11 cellular contexts compared by ENCODE assay signal in the genomic region with DNA sequence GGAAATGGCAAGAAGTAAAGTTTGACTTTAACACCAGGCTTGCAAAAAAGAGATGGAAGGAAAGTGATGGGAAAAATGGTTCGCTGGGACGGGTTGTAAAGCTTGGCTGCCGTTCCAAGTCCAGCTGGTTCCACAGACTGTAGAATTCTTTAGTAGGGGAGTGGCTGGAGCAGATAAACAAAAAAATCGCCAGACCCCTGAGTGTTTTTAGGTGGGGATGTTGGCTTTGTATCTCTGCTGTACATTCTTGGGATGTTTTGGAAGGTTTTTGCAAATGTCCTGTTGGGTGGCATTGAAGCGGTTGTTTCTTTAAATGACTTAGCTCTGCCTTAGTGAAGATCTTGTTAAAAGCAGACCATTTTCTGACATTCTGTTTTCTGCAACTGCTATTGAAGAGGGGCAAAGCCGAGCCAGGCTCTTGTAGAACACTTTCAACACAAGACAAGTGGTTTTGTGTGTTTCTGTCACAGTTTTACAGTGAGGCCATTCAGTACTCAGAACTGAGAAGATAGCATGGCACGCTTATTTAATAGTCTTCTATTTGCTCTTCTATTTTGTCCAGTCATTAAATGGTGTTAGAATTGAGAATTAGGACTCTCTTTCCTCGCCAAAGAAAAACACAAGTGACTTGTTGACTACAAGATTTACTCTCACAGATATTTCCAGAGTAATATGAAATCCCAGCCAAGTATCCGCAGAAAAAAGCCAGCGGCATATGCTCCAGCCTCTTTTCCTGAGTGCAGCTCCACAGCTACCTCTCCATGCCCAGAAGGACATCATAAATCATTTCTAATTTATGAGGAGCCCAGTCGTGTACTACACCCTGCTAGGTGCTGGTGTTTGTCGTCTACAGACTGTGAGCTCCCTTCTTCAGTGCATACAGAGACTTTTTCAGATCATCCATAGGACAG.
A peak's percentile ranks its signal among the peaks of the same experiment; 100 is the strongest.
DNase-seq lines count a peak whose midpoint lies in the region; ATAC-seq, FAIRE-seq and TF ChIP-seq lines count a peak whose summit lies in the region.
"Had no signal": no experiment of that assay in that cellular context is flagged by ENCODE, and none has a peak within 500 bp of the region (broad histone marks: within the 10 kb centered on the region; RNA-seq: fewer than 3 reads in every experiment).

No MANE protein-coding gene starts in this region.

- H3K79me2 ChIP-seq in HepG2 (ENCODE audit: insufficient read depth, low read length) = peaks cover 2% of the 10 kb centered on the region

- H3K27ac ChIP-seq in HepG2 (ENCODE audit: extremely low read length, insufficient read depth, low read length) (peak overlapping the region; percentile 98), right lobe of liver (no peak overlapping the region), esophagus muscularis mucosa (replicated peaks in 1 of 4) (peak overlapping the region; percentile 52 to 75 (median 64))

- H3K4me1 Mint-ChIP-seq in nephron = peaks cover 52% of the 10 kb centered on the region
- H3K4me1 Mint-ChIP-seq: B cell had no signal

- no peak overlapping the region for H2AFZ ChIP-seq in HepG2 (ENCODE audit: low read length)

- H3K9me3 ChIP-seq in HepG2 (ENCODE audit: low read length) = no peaks in the 10 kb centered on the region
- H3K9me3 ChIP-seq in right lobe of liver = no peaks in the 10 kb centered on the region
- no peaks in the 10 kb centered on the region for H3K9me3 ChIP-seq in esophagus muscularis mucosa

- BruUV-seq in HepG2 (replicated peaks; lab: Mats Ljungman, UMichigan) = no TSS peak

- H3K4me1 ChIP-seq in HepG2 (ENCODE audit: insufficient read depth, low read length) (peaks cover 61% of the 10 kb centered on the region), right lobe of liver (peaks cover 0 to 16% (median 0%) of the 10 kb centered on the region in 4 donors), esophagus muscularis mucosa (peaks cover 45 to 56% (median 49%) of the 10 kb centered on the region in 4 donors)

- H3K9ac ChIP-seq in HepG2 (ENCODE audit: insufficient read depth, low read depth, low read length) = peak overlapping the region; percentile 94

- peak overlapping the region; percentile 93 to 97 (median 96) for H3K27ac Mint-ChIP-seq in nephron
- H3K27ac Mint-ChIP-seq: B cell had no signal

- DNase-seq in HepG2 (ENCODE audit: low spot score) = peak; percentile 82
- no peak for DNase-seq in right lobe of liver
- DNase-seq in esophagus muscularis mucosa (ENCODE audit: extremely low spot score) = no peak
- DNase-seq in T-helper 1 cell = no peak
- DNase-seq in germinal center (ENCODE audit: low spot score) = no peak
- DNase-seq: activated T-cell treated with anti-CD3 and anti-CD28 coated beads, Interleukin-2, amount 50 U/mL, for 4 hours had no signal

- TF ChIP-seq EP300 in HepG2 (IDR thresholded peaks at IDR 0.05; ENCODE audit: low read depth in 2 of 2, low read length in 2 of 2) (peak in 1 of 2 experiments; percentile 51; a peak in 1 of 4 replicates), HepG2 (CRISPR knock-in tag; IDR thresholded peaks at IDR 0.05; ENCODE audit: borderline replicate concordance) (no peak), esophagus muscularis mucosa (IDR thresholded peaks at IDR 0.05) (no peak)

- in situ Hi-C loops in HepG2 (cut with HindIII; ENCODE audit: extremely low pct_ligation_motif_present, low pct_unique_long_range_greater_than_20kb) = no loop called here

- H4K20me1 ChIP-seq in HepG2 (ENCODE audit: insufficient read depth, low read length) = no peaks in the 10 kb centered on the region

- peak overlapping the region; percentile 45 for H3K4me2 ChIP-seq in HepG2 (ENCODE audit: low read depth, low read length)

- peak overlapping the region; percentile 8 to 59 (median 57) for H3K4me3 Mint-ChIP-seq in nephron
- H3K4me3 Mint-ChIP-seq: activated T-cell treated with anti-CD3 and anti-CD28 coated beads, Interleukin-2, amount 50 U/mL, for 4 hours; B cell had no signal

- H3K36me3 Mint-ChIP-seq in nephron (ENCODE audit: low read depth) = no peaks in the 10 kb centered on the region

- CTCF ChIA-PET in HepG2 (lab: Yijun Ruan, JAX; ENCODE audit: low intra/inter-chr PET ratio, low total read pairs) = no interaction called here

- H3K36me3 ChIP-seq in HepG2 (replicated peaks in 1 of 2; ENCODE audit: control insufficient read depth in 1 of 2, insufficient read depth in 2 of 2, low read length in 2 of 2) (no peaks in the 10 kb centered on the region), right lobe of liver (no peaks in the 10 kb centered on the region), esophagus muscularis mucosa (no peaks in the 10 kb centered on the region)

- H3K9me3 Mint-ChIP-seq in nephron = no peaks in the 10 kb centered on the region
- H3K9me3 Mint-ChIP-seq: activated T-cell treated with anti-CD3 and anti-CD28 coated beads, Interleukin-2, amount 50 U/mL, for 4 hours had no signal

- POLR2A ChIA-PET in HepG2 (lab: Yijun Ruan, JAX) = interaction anchor here (0.6 to 4.6 kb wide), 5 partner anchors 15 to 100 kb away, joined by 3 to 48 read pairs (median 20); partner anchors contain the start of genes LTV1 and PHACTR2

- ATAC-seq in HepG2 = no peak
- no peak for ATAC-seq in right lobe of liver
- no peak for ATAC-seq in GM18502 (IDR thresholded peaks at IDR 0.05; ENCODE audit: poor library complexity, unreplicated experiment)
- ATAC-seq in GM21367 (IDR thresholded peaks at IDR 0.05; ENCODE audit: unreplicated experiment) = no peak
- ATAC-seq: activated T-cell treated with anti-CD3 and anti-CD28 coated beads, Interleukin-2, amount 50 U/mL, for 4 hours; esophagus mucosa had no signal

- TF ChIP-seq CTCF in HepG2 (CRISPR knock-in tag; IDR thresholded peaks at IDR 0.05) = no peak
- TF ChIP-seq CTCF in right lobe of liver (IDR thresholded peaks at IDR 0.05) = no peak
- TF ChIP-seq CTCF in esophagus muscularis mucosa (IDR thresholded peaks at IDR 0.05) = no peak
- TF ChIP-seq CTCF in nephron (IDR thresholded peaks at IDR 0.05; ENCODE audit: unreplicated experiment in 3 of 3) = no peak

- no peaks in the 10 kb centered on the region for H3K27me3 Mint-ChIP-seq in nephron (ENCODE audit: low read depth)
- H3K27me3 Mint-ChIP-seq: B cell had no signal

- intact Hi-C loops in HepG2 (cut with micrococcal nuclease; ENCODE audit: unreplicated experiment) (loop anchor here (2.0 kb wide), 1 partner anchor 51 kb away; no protein-coding TSS in a partner anchor), right lobe of liver (cut with DNase I) (no loop called here), esophagus muscularis mucosa (cut with DNase I) (no loop called here)

- H3K27me3 ChIP-seq in HepG2 (ENCODE audit: control insufficient read depth in 1 of 2, insufficient read depth in 2 of 2, low read length in 2 of 2) (no peaks in the 10 kb centered on the region), right lobe of liver (no peaks in the 10 kb centered on the region), esophagus muscularis mucosa (no peaks in the 10 kb centered on the region)

- WGBS in HepG2 (ENCODE audit: low lambda C conversion rate) = 58% methylated on average over 12 of the region's 12 CpGs
- WGBS in right lobe of liver (ENCODE audit: insufficient coverage, low coverage, low lambda C conversion rate, missing lambda C conversion rate) = 61% methylated on average over 8 of the region's 12 CpGs
- 31% methylated on average over 12 of the region's 12 CpGs for WGBS in esophagus muscularis mucosa

- no peak for TF ChIP-seq POLR2A in HepG2 (IDR thresholded peaks at IDR 0.05; ENCODE audit: insufficient read depth in 1 of 2, low read depth in 2 of 2, low read length in 2 of 2)
- TF ChIP-seq POLR2A in right lobe of liver (IDR thresholded peaks at IDR 0.05) = no peak
- no peak for TF ChIP-seq POLR2A in esophagus muscularis mucosa (IDR thresholded peaks at IDR 0.05; ENCODE audit: low read depth)

- H3K4me3 ChIP-seq in HepG2 (replicated peaks in 1 of 3; ENCODE audit: insufficient read depth in 1 of 3, low read depth in 2 of 3, low read length in 3 of 3) (peak overlapping the region in 1 of 3 experiments; percentile 12; a peak in 1 of 6 replicates), right lobe of liver (no peak overlapping the region), esophagus muscularis mucosa (peak overlapping the region in 3 of 4 donors; percentile 4 to 31 (median 23))

- TF ChIP-seq RAD21 in HepG2 (CRISPR knock-in tag; IDR thresholded peaks at IDR 0.05) = no peak

- no peak for FAIRE-seq in HepG2 (lab: Jason Lieb, UNC)

TF ChIP-seq in HepG2, 621 proteins besides CTCF, POLR2A, EP300 and RAD21 (continues in another document):
- TF ChIP-seq EED (CRISPR knock-in tag; IDR thresholded peaks at IDR 0.05) (no peak), PAX8 (CRISPR knock-in tag; IDR thresholded peaks at IDR 0.05; ENCODE audit: borderline replicate concordance) (no peak), KDM2A (CRISPR knock-in tag; IDR thresholded peaks at IDR 0.05; ENCODE audit: borderline replicate concordance, low read depth) (no peak), POLR2AphosphoS5 (IDR thresholded peaks at IDR 0.05; ENCODE audit: low read depth, low read length) (no peak), ZNF275 (CRISPR knock-in tag; IDR thresholded peaks at IDR 0.05; ENCODE audit: borderline replicate concordance) (no peak), ZNF234 (CRISPR knock-in tag; conservative IDR thresholded peaks at IDR 0.05) (no peak), ZFP36 (IDR thresholded peaks at IDR 0.05; ENCODE audit: borderline replicate concordance, low read depth, low read length, partially characterized antibody) (no peak), CBX1 (IDR thresholded peaks at IDR 0.05; ENCODE audit: low read depth) (no peak), KLF13 (CRISPR knock-in tag; IDR thresholded peaks at IDR 0.05) (no peak), ONECUT2 (CRISPR knock-in tag; IDR thresholded peaks at IDR 0.05) (no peak), ZNF567 (CRISPR knock-in tag; IDR thresholded peaks at IDR 0.05; ENCODE audit: borderline replicate concordance) (no peak), ETS1 (CRISPR knock-in tag; IDR thresholded peaks at IDR 0.05) (no peak)

Comparison
In these comparisons a context has a peak if more than half of its experiments do, and no peak if none do; other contexts are left out.
1. H3K27ac ChIP-seq: peak in HepG2 (single experiment) and esophagus muscularis mucosa (4 of 4); none in right lobe of liver (0 of 3).
2. H3K4me3 ChIP-seq: peak in esophagus muscularis mucosa (3 of 4); none in right lobe of liver (0 of 3).